1 cellular context compared by ENCODE assay signal in the genomic region with DNA sequence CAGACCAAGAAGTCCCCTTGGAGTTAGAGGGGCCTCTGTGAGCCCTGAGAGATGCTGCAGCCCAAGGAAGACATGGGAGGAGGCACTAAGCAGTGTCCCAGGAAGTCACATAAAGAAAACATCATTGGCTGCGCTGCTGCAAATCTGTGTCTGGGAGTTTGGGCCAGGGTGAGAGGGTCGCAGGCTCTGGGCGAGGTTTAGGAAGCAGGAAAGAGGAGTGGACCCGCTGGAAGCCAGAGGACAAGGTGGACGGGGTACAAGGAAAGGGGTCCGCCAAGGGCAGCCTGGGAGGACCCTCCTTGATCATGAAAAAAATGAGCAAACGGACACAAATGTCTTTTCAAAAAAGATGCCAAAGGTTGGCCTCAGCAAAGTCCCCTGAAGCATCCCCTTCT.
A peak's percentile ranks its signal among the peaks of the same experiment; 100 is the strongest.
TF ChIP-seq lines count a peak whose summit lies in the region.

No MANE protein-coding gene starts in this region.

TF ChIP-seq in HepG2, 621 proteins besides CTCF, POLR2A, EP300 and RAD21:
- TF ChIP-seq HOXD1 (CRISPR knock-in tag; IDR thresholded peaks at IDR 0.05) (no peak), ZSCAN12 (CRISPR knock-in tag; IDR thresholded peaks at IDR 0.05) (no peak), MIER3 (CRISPR knock-in tag; IDR thresholded peaks at IDR 0.05; ENCODE audit: borderline replicate concordance) (no peak), PRMT3 (CRISPR knock-in tag; IDR thresholded peaks at IDR 0.05; ENCODE audit: borderline replicate concordance, low read depth) (no peak), TAF1 (CRISPR knock-in tag; IDR thresholded peaks at IDR 0.05) (no peak), PHF8 (CRISPR knock-in tag; IDR thresholded peaks at IDR 0.05) (0 out of 2 replicates have a peak, but pooled peaks have one; percentile 27)
- TF ChIP-seq, protein P1, sequence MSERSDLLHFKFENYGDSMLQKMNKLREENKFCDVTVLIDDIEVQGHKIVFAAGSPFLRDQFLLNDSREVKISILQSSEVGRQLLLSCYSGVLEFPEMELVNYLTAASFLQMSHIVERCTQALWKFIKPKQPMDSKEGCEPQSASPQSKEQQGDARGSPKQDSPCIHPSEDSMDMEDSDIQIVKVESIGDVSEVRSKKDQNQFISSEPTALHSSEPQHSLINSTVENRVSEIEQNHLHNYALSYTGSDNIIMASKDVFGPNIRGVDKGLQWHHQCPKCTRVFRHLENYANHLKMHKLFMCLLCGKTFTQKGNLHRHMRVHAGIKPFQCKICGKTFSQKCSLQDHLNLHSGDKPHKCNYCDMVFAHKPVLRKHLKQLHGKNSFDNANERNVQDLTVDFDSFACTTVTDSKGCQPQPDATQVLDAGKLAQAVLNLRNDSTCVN (CRISPR knock-in tag; IDR thresholded peaks at IDR 0.05; ENCODE audit: borderline replicate concordance) = 0 out of 2 replicates have a peak, but pooled peaks have one; percentile 11
